ENCODE assay signal across 8 cellular contexts in genomic region chr3:48194446-48195071, GRCh38. TPM values are rescaled to one million over a fixed set of nuclear protein-coding genes. Genes with fewer than 3 reads are reported as not detected.
DNase-seq lines count a peak whose midpoint lies in the region; ATAC-seq, FAIRE-seq and TF ChIP-seq lines count a peak whose summit lies in the region.

No MANE protein-coding gene starts in this region.

- no peak overlapping the region for H3K9ac ChIP-seq in GM12878 (ENCODE audit: control insufficient read depth, insufficient read depth, low read length)

- RAD21 ChIA-PET in GM12878 (lab: Charles Lee; ENCODE audit: unreplicated experiment) = interaction anchor here (0.6 to 5.3 kb wide), 24 partner anchors 11 to 245 kb away, joined by 3 to 66 read pairs (median 4); partner anchors contain the start of genes CCDC51, TMA7 and ZNF589

- CTCF ChIA-PET in HEK293T (lab: Yijun Ruan, JAX) = interaction anchor here (0.6 to 1.8 kb wide), 5 partner anchors 12 to 242 kb away, joined by 3 to 10 read pairs (median 3); no protein-coding TSS in a partner anchor
- CTCF ChIA-PET in GM12878 (lab: Yijun Ruan, JAX) = interaction anchor here (0.6 to 6.6 kb wide), 31 partner anchors 9 to 510 kb away, joined by 3 to 85 read pairs (median 5); partner anchors contain the start of genes CAMP, CCDC51, TMA7 and ZNF589

- no peak overlapping the region for H3K4me2 ChIP-seq in GM12878 (ENCODE audit: control insufficient read depth, insufficient read depth)

- no peak for FAIRE-seq in GM12878 (lab: Jason Lieb, UNC)

- peak; percentile 87 for TF ChIP-seq RAD21 in GM12878 (IDR thresholded peaks at IDR 0.05; ENCODE audit: insufficient read depth, low read depth, low read length)

- POLR2A ChIA-PET in HEK293T (lab: Yijun Ruan, JAX) = interaction anchor here (1.3 kb wide), 1 partner anchor 47 kb away, joined by 5 read pairs; the partner anchor contains the start of gene ZNF589
- POLR2A ChIA-PET in GM12878 (lab: Charles Lee) = interaction anchor here (0.6 to 1.5 kb wide), 3 partner anchors 43 to 379 kb away, joined by 3 to 5 read pairs (median 5); no protein-coding TSS in a partner anchor

- TF ChIP-seq EP300 in GM12878 (IDR thresholded peaks at IDR 0.05; ENCODE audit: borderline replicate concordance in 1 of 2, control insufficient read depth in 1 of 2, low read depth in 2 of 2, low read length in 2 of 2) = no peak

- H3K9me3 ChIP-seq in GM12878 (replicated peaks; ENCODE audit: control insufficient read depth, insufficient read depth, low read length) = no peaks in the 10 kb centered on the region
- H3K9me3 ChIP-seq in spleen = no peaks in the 10 kb centered on the region

- H3K4me3 ChIP-seq in GM12878 = no peak overlapping the region
- H3K4me3 ChIP-seq in spleen = no peak overlapping the region

- no peaks in the 10 kb centered on the region for H4K20me1 ChIP-seq in GM12878 (ENCODE audit: control insufficient read depth, insufficient read depth)

- BruUV-seq in GM12878 (replicated peaks; lab: Mats Ljungman, UMichigan) = no TSS peak

- peak overlapping the region; percentile 10; the same call in 1 of the 2 replicates for H2AFZ ChIP-seq in GM12878 (ENCODE audit: control insufficient read depth, low read depth, low read length)

- no peaks in the 10 kb centered on the region for H3K79me2 ChIP-seq in GM12878 (ENCODE audit: control insufficient read depth, insufficient read depth, low read length)

- TF ChIP-seq CTCF in GM12878 (IDR thresholded peaks at IDR 0.05 in 2 of 3, conservative IDR thresholded peaks at IDR 0.05 in 1 of 3; ENCODE audit: control insufficient read depth in 2 of 3, extremely low read depth in 1 of 3, insufficient read depth in 1 of 3, low read depth in 3 of 3, low read length in 3 of 3) = peak; percentile 77 to 79 (median 79); a peak in 5 of 6 replicates
- TF ChIP-seq CTCF in spleen (IDR thresholded peaks at IDR 0.05 in 8 of 11, conservative IDR thresholded peaks at IDR 0.05 in 3 of 11) = peak; percentile 36 to 84 (median 68)

- ATAC-seq in GM12878 (peak; percentile 59), GM21723 (IDR thresholded peaks at IDR 0.05; ENCODE audit: unreplicated experiment) (no peak), HG03280 (IDR thresholded peaks at IDR 0.05; ENCODE audit: unreplicated experiment) (no peak)

- TF ChIP-seq POLR2A in GM12878 (IDR thresholded peaks at IDR 0.05; ENCODE audit: low read depth, low read length) (no peak), spleen (IDR thresholded peaks at IDR 0.05) (no peak)

- in situ Hi-C loops in GM12878 (cut with MboI) = no loop called here

- WGBS in GM12878 (ENCODE audit: insufficient coverage, insufficient replicate concordance, low lambda C conversion rate, missing lambda C conversion rate) = 54% methylated on average over 9 of the region's 9 CpGs
- 50 to 56% (median 53%) methylated on average over 9 of the region's 9 CpGs for WGBS in spleen, 5 donors

- H3K36me3 ChIP-seq in GM12878 (ENCODE audit: control insufficient read depth in 2 of 2, insufficient read depth in 2 of 2, low read length in 1 of 2) (no peaks in the 10 kb centered on the region), spleen (no peaks in the 10 kb centered on the region)

- no peak overlapping the region for H3K27ac ChIP-seq in GM12878 (ENCODE audit: control insufficient read depth, insufficient read depth)
- no peak overlapping the region for H3K27ac ChIP-seq in spleen

- DNase-seq in D341Med (ENCODE audit: low spot score) = peak; percentile 80
- DNase-seq in HEK293T (ENCODE audit: extremely low spot score) = peak; percentile 81
- peak; percentile 51 for DNase-seq in NCI-H82 treated with DMSO at 0.1 percent for 48 hours (lab: John Stamatoyannopoulos, UW; ENCODE audit: unreplicated experiment)
- peak; percentile 23 for DNase-seq in GM12878 (ENCODE audit: low read depth, low spot score)
- peak; percentile 58 for DNase-seq in iPS DF 4.7 (ENCODE audit: extremely low read depth, low spot score)
- no peak for DNase-seq in spleen

- SMC1A ChIA-PET in GM12878 (lab: Charles Lee; ENCODE audit: uncharacterized antibody, unreplicated experiment) = interaction anchor here (0.7 to 2.4 kb wide), 12 partner anchors 13 to 360 kb away, joined by 3 to 25 read pairs (median 5); partner anchors contain the start of genes CAMP and ZNF589

- H3K27me3 ChIP-seq in GM12878 (replicated peaks in 1 of 2; ENCODE audit: control insufficient read depth in 2 of 2, insufficient read depth in 2 of 2, low read length in 1 of 2) (no peaks in the 10 kb centered on the region), spleen (replicated peaks in 1 of 7) (no peaks in the 10 kb centered on the region)

- no peaks in the 10 kb centered on the region for H3K4me1 ChIP-seq in GM12878 (ENCODE audit: control insufficient read depth, insufficient read depth, low read length)
- H3K4me1 ChIP-seq in spleen = peaks cover 0 to 34% (median 10%) of the 10 kb centered on the region in 6 donors

- intact Hi-C loops in GM12878 (cut with micrococcal nuclease; ENCODE audit: unreplicated experiment) = loop anchor here (5.0 kb wide), 1 partner anchor 38 kb away; no protein-coding TSS in a partner anchor
- intact Hi-C loops in spleen (cut with DNase I; ENCODE audit: low total_unique reads) = no loop called here

TF ChIP-seq in HEK293T, 16 proteins besides CTCF, POLR2A, EP300 and RAD21:
- TF ChIP-seq CTBP1 (IDR thresholded peaks at IDR 0.05; ENCODE audit: borderline replicate concordance) (no peak), FOXM1 (IDR thresholded peaks at IDR 0.05; ENCODE audit: borderline replicate concordance) (peak; percentile 78; the same call in 1 of the 2 replicates), ZNF384 (IDR thresholded peaks at IDR 0.05) (peak; percentile 93)

TF ChIP-seq in GM12878, 131 proteins besides CTCF, POLR2A, EP300 and RAD21 (continues in another document):
- no peak for TF ChIP-seq BMI1 (IDR thresholded peaks at IDR 0.05; ENCODE audit: borderline replicate concordance)

RNA-seq across cellular contexts. Expression of gene CDC25A, which starts 6.3 kb away (rescaled TPM):
- 9.5 and 18.7 TPM in 2 replicates for total RNA-seq in GM12878 (2013; cell fraction: nucleolus; rRNA removed)
- 32.1 and 32.5 TPM in 2 replicates for total RNA-seq in GM12878 (2014; rRNA removed)
- 29.5 and 30.3 TPM in 2 replicates for total RNA-seq in GM12878 (2014; rRNA removed; fragmentation: Illumina TruSeq; extraction: Trizol)
- 34.4 and 36.6 TPM in 2 replicates for total RNA-seq in GM12878 (2021)
- polyA plus RNA-seq in GM12878 (2011; ENCODE audit: low read depth) = 5.7 TPM
- 16.0 and 16.1 TPM in 2 replicates for polyA plus RNA-seq in GM12878 (2011; rRNA removed)
- 12.1 and 15.7 TPM in 2 replicates for polyA plus RNA-seq in GM12878 (2011; cell fraction: cytosol; rRNA removed)
- polyA plus RNA-seq in GM12878 (2011; cell fraction: nucleus; rRNA removed) = 10.0 and 12.0 TPM in 2 replicates
- 8.4 and 8.7 TPM in 2 replicates for polyA plus RNA-seq in GM12878 (2012)
- polyA plus RNA-seq in GM12878 (2014; fragmentation: Illumina TruSeq; extraction: Trizol) = 33.8 and 35.3 TPM in 2 replicates
- polyA plus RNA-seq in GM12878 (2014; fragmentation: Nextera tagmentation; extraction: Ambion mirVana) = 1 to 10 TPM; 2.9 to 5.6 TPM
- polyA plus RNA-seq in GM12878 (2014; rRNA removed) = 25.6 and 30.3 TPM in 2 replicates
- polyA plus RNA-seq in GM12878 (2016; fragmentation: Nextera tagmentation; extraction: Ambion mirVana) = 10 to 100 TPM; 21.3 to 23.4 TPM
- polyA minus RNA-seq in GM12878 (2011; rRNA and poly(A)+ RNA removed) = 17.3 and 17.6 TPM in 2 replicates
- 9.4 and 12.9 TPM in 2 replicates for polyA minus RNA-seq in GM12878 (2011; cell fraction: cytosol; rRNA and poly(A)+ RNA removed)
- polyA minus RNA-seq in GM12878 (2011; cell fraction: nucleus; rRNA and poly(A)+ RNA removed) = 11.5 and 16.8 TPM in 2 replicates
- total RNA-seq in spleen = 1 to 10 TPM; 1.7 to 8.1 (median 3.6) TPM
- polyA plus RNA-seq in spleen = 1 to 10 TPM in 2 of 3 donors, under 1 TPM in 1; 0.65 to 2.3 (median 1.8) TPM

RNA-seq across cellular contexts. Expression of gene CAMP, which starts 28.7 kb away (rescaled TPM):
- not detected in 2 replicates for total RNA-seq in GM12878 (2013; cell fraction: nucleolus; rRNA removed)
- total RNA-seq in GM12878 (2014; rRNA removed) (9.8 and 11.7 TPM in 2 replicates), GM12878 (2014; rRNA removed; fragmentation: Illumina TruSeq; extraction: Trizol) (7.4 and 8.7 TPM in 2 replicates), GM12878 (2021) (7.5 and 7.8 TPM in 2 replicates), spleen (10 to 100 TPM in 3 of 7 donors, 1 to 10 TPM in 4; 1.5 to 98.9 (median 7.3) TPM)
- 4.9 TPM for polyA plus RNA-seq in GM12878 (2011; ENCODE audit: low read depth)
- polyA plus RNA-seq in GM12878 (2011; rRNA removed) (0.76 and 0.86 TPM in 2 replicates), GM12878 (2014; fragmentation: Illumina TruSeq; extraction: Trizol) (2.3 and 6.9 TPM in 2 replicates), GM12878 (2014; fragmentation: Nextera tagmentation; extraction: Ambion mirVana) (10 to 100 TPM; 25.4 to 34.3 TPM), GM12878 (2014; rRNA removed) (10.4 and 10.9 TPM in 2 replicates), GM12878 (2016; fragmentation: Nextera tagmentation; extraction: Ambion mirVana) (1 to 10 TPM; 3.4 to 3.7 TPM), spleen (10 to 100 TPM; 14.1 to 26.1 (median 25.2) TPM)
- 0.88 and 2.0 TPM in 2 replicates for polyA plus RNA-seq in GM12878 (2011; cell fraction: cytosol; rRNA removed)
- polyA plus RNA-seq in GM12878 (2011; cell fraction: nucleus; rRNA removed) = 0.56 and 0.93 TPM in 2 replicates
- polyA plus RNA-seq in GM12878 (2012) = 6.8 and 12.9 TPM in 2 replicates
- polyA minus RNA-seq in GM12878 (2011; rRNA and poly(A)+ RNA removed) = 0.41 and 1.1 TPM in 2 replicates
- not detected in 2 replicates for polyA minus RNA-seq in GM12878 (2011; cell fraction: cytosol; rRNA and poly(A)+ RNA removed)
- not detected in 2 replicates for polyA minus RNA-seq in GM12878 (2011; cell fraction: nucleus; rRNA and poly(A)+ RNA removed)

RNA-seq across cellular contexts. Expression of gene ZNF589, which starts 46.3 kb away (rescaled TPM):
- total RNA-seq in GM12878 (2013; cell fraction: nucleolus; rRNA removed) = 211 and 232 TPM in 2 replicates
- total RNA-seq in GM12878 (2014; rRNA removed) = 26.5 and 29.0 TPM in 2 replicates
- 29.5 and 30.2 TPM in 2 replicates for total RNA-seq in GM12878 (2014; rRNA removed; fragmentation: Illumina TruSeq; extraction: Trizol)
- 27.7 and 34.2 TPM in 2 replicates for total RNA-seq in GM12878 (2021)
- 25.2 TPM for polyA plus RNA-seq in GM12878 (2011; ENCODE audit: low read depth)
- polyA plus RNA-seq in GM12878 (2011; rRNA removed) = 47.2 and 47.9 TPM in 2 replicates
- 29.4 and 32.9 TPM in 2 replicates for polyA plus RNA-seq in GM12878 (2011; cell fraction: cytosol; rRNA removed)
- 114 and 142 TPM in 2 replicates for polyA plus RNA-seq in GM12878 (2011; cell fraction: nucleus; rRNA removed)
- 26.2 and 27.8 TPM in 2 replicates for polyA plus RNA-seq in GM12878 (2012)
- 36.9 and 47.9 TPM in 2 replicates for polyA plus RNA-seq in GM12878 (2014; fragmentation: Illumina TruSeq; extraction: Trizol)
- polyA plus RNA-seq in GM12878 (2014; fragmentation: Nextera tagmentation; extraction: Ambion mirVana) = 10 to 100 TPM in 1 of 2 experiments, 1 to 10 TPM in 1; 6.5 to 10.1 TPM
- polyA plus RNA-seq in GM12878 (2014; rRNA removed) = 30.2 and 30.8 TPM in 2 replicates
- 10 to 100 TPM; 19.7 to 20.2 TPM for polyA plus RNA-seq in GM12878 (2016; fragmentation: Nextera tagmentation; extraction: Ambion mirVana)
- 33.6 and 39.6 TPM in 2 replicates for polyA minus RNA-seq in GM12878 (2011; rRNA and poly(A)+ RNA removed)
- 8.0 and 10.2 TPM in 2 replicates for polyA minus RNA-seq in GM12878 (2011; cell fraction: cytosol; rRNA and poly(A)+ RNA removed)
- polyA minus RNA-seq in GM12878 (2011; cell fraction: nucleus; rRNA and poly(A)+ RNA removed) = 24.1 and 29.7 TPM in 2 replicates
- total RNA-seq in spleen = 10 to 100 TPM; 20.1 to 56.5 (median 46.0) TPM
- polyA plus RNA-seq in spleen = 10 to 100 TPM; 14.4 to 36.8 (median 24.5) TPM
